ENCODE assay signal across 8 cellular contexts in genomic region chr1:244861683-244862082, GRCh38. TPM values are rescaled to one million over a fixed set of nuclear protein-coding genes. Genes with fewer than 3 reads are reported as not detected.
DNase-seq lines count a peak whose midpoint lies in the region; ATAC-seq and TF ChIP-seq lines count a peak whose summit lies in the region.

No MANE protein-coding gene starts in this region.

- peak overlapping the region; percentile 34 for H3K4me2 ChIP-seq in neuronal stem cell (ENCODE audit: insufficient read depth, low read length, poor library complexity, severe bottlenecking)

- TSS peak; percentile 30 for BruUV-seq in Caco-2 (replicated peaks; lab: Mats Ljungman, UMichigan)

- DNase-seq in Caco-2 (no peak), NT2/D1 (ENCODE audit: low read depth, low spot score) (no peak), neuronal stem cell (ENCODE audit: low spot score) (no peak), HT-29 (ENCODE audit: low spot score) (no peak), DMS79 treated with DMSO at 0.1 percent for 48 hours (lab: John Stamatoyannopoulos, UW) (no peak), SK-N-DZ (ENCODE audit: low spot score) (no peak)
- no peak for DNase-seq in effector memory CD8-positive, alpha-beta T cell
- no peak for DNase-seq in stimulated activated naive CD4-positive, alpha-beta T cell (lab: John Stamatoyannopoulos, UW)

- no peaks in the 10 kb centered on the region for H3K9me3 Mint-ChIP-seq in Caco-2 (ENCODE audit: unreplicated experiment)
- no peaks in the 10 kb centered on the region for H3K9me3 Mint-ChIP-seq in effector memory CD8-positive, alpha-beta T cell

- H2BK12ac ChIP-seq in neuronal stem cell (ENCODE audit: low read length), result no peak overlapping the region

- no peak overlapping the region for H4K8ac ChIP-seq in neuronal stem cell (ENCODE audit: low read depth, low read length)

- peak overlapping the region; percentile 94 for H3K4me3 Mint-ChIP-seq in Caco-2 (ENCODE audit: unreplicated experiment)
- H3K4me3 Mint-ChIP-seq in effector memory CD8-positive, alpha-beta T cell, result peak overlapping the region; percentile 90 to 97

- peaks cover 7% of the 10 kb centered on the region; the same call in 1 of the 2 replicates for H3K4me1 ChIP-seq in Caco-2
- peaks cover 3% of the 10 kb centered on the region for H3K4me1 ChIP-seq in NT2/D1 (ENCODE audit: insufficient read depth, insufficient read length)
- peaks cover 7 to 23% of the 10 kb centered on the region in 2 donors for H3K4me1 ChIP-seq in neuronal stem cell (ENCODE audit: control insufficient read depth in 2 of 2, insufficient read depth in 1 of 2, low read depth in 1 of 2, low read length in 2 of 2)

- CTCF ChIA-PET in Caco-2 (lab: Charles Lee), result interaction anchor here (0.5 to 1.1 kb wide), 3 partner anchors 109 to 298 kb away, joined by 3 to 5 read pairs (median 3); no protein-coding TSS in a partner anchor

- no peak overlapping the region for H3K27ac ChIP-seq in neuronal stem cell (replicated peaks; ENCODE audit: low read length)

- no peaks in the 10 kb centered on the region for H3K9me3 ChIP-seq in Caco-2
- H3K9me3 ChIP-seq in NT2/D1 (ENCODE audit: insufficient read depth, low read length), result no peaks in the 10 kb centered on the region
- peaks cover 0 to 2% of the 10 kb centered on the region in 2 donors for H3K9me3 ChIP-seq in neuronal stem cell (replicated peaks in 1 of 2; ENCODE audit: control insufficient read depth in 2 of 2, insufficient read depth in 1 of 2, low read depth in 1 of 2, low read length in 2 of 2)

- H3K4me1 Mint-ChIP-seq in Caco-2 (ENCODE audit: low read depth, unreplicated experiment), result peaks cover 13% of the 10 kb centered on the region
- H3K4me1 Mint-ChIP-seq in effector memory CD8-positive, alpha-beta T cell (ENCODE audit: low read depth in 2 of 2), result peaks cover 37 to 54% of the 10 kb centered on the region in 2 donors

- no peak overlapping the region for H3K18ac ChIP-seq in neuronal stem cell (ENCODE audit: low read length)

- H2BK120ac ChIP-seq in neuronal stem cell (ENCODE audit: low read depth, low read length), result no peak overlapping the region

- TF ChIP-seq CTCF in Caco-2 (IDR thresholded peaks at IDR 0.05; ENCODE audit: insufficient read depth in 1 of 2, low read depth in 1 of 2, low read length in 1 of 2, severe bottlenecking in 1 of 2, unreplicated experiment in 1 of 2), result no peak

- POLR2A ChIA-PET in Caco-2 (lab: Charles Lee), result interaction anchor here (0.9 to 1.2 kb wide), 3 partner anchors 26 to 184 kb away, joined by 4 to 12 read pairs (median 4); partner anchors contain the start of gene COX20

- no peak overlapping the region for H3K23ac ChIP-seq in neuronal stem cell (ENCODE audit: low read depth, low read length, poor library complexity)

- no peaks in the 10 kb centered on the region for H3K27me3 Mint-ChIP-seq in Caco-2 (ENCODE audit: insufficient read depth, unreplicated experiment)
- no peaks in the 10 kb centered on the region for H3K27me3 Mint-ChIP-seq in effector memory CD8-positive, alpha-beta T cell

- ATAC-seq in effector memory CD8-positive, alpha-beta T cell (replicated peaks), result no peak

- H3K4me3 ChIP-seq in Caco-2 (ENCODE audit: low read depth, low read length) (peak overlapping the region; percentile 69), NT2/D1 (ENCODE audit: insufficient read length, low read depth) (peak overlapping the region; percentile 76), neuronal stem cell (ENCODE audit: low read length in 2 of 2) (peak overlapping the region; percentile 72 to 99)

- no peaks in the 10 kb centered on the region for H3K27me3 ChIP-seq in Caco-2 (replicated peaks; ENCODE audit: control insufficient read depth, insufficient read depth, low read length)
- no peaks in the 10 kb centered on the region for H3K27me3 ChIP-seq in NT2/D1 (ENCODE audit: insufficient read depth, insufficient read length)
- H3K27me3 ChIP-seq in neuronal stem cell (ENCODE audit: control insufficient read depth in 3 of 3, insufficient read depth in 3 of 3, low read depth in 1 of 3, low read length in 3 of 3), result no peaks in the 10 kb centered on the region

- no peak overlapping the region for H2AK5ac ChIP-seq in neuronal stem cell (ENCODE audit: low read depth, low read length)

- H3K36me3 ChIP-seq in Caco-2 (ENCODE audit: control insufficient read depth, insufficient read depth, low read length), result peaks cover 5% of the 10 kb centered on the region
- H3K36me3 ChIP-seq in NT2/D1 (ENCODE audit: insufficient read depth, insufficient read length, low read length), result peaks cover 68% of the 10 kb centered on the region
- peaks cover 21 to 64% of the 10 kb centered on the region in 2 donors for H3K36me3 ChIP-seq in neuronal stem cell (replicated peaks in 1 of 2; ENCODE audit: control insufficient read depth in 2 of 2, insufficient read depth in 2 of 2, low read length in 2 of 2)

- intact Hi-C loops in Caco-2 (cut with micrococcal nuclease; ENCODE audit: unreplicated experiment), result loop anchor here (5.0 kb wide), 1 partner anchor 36 kb away; no protein-coding TSS in a partner anchor

- peak overlapping the region; percentile 83 for H3K27ac Mint-ChIP-seq in Caco-2 (ENCODE audit: unreplicated experiment)
- peak overlapping the region; percentile 98 to 100 for H3K27ac Mint-ChIP-seq in effector memory CD8-positive, alpha-beta T cell

- no peak overlapping the region for H2BK5ac ChIP-seq in neuronal stem cell (ENCODE audit: low read length)

- no CpG with 5 or more reads among the region's 2 CpGs for WGBS in neuronal stem cell (ENCODE audit: extremely low coverage in 2 of 2, insufficient read length in 2 of 2, insufficient replicate concordance in 1 of 2), 2 donors

- H3K4ac ChIP-seq in neuronal stem cell (ENCODE audit: low read length), result no peak overlapping the region

- no peak overlapping the region for H4K91ac ChIP-seq in neuronal stem cell (ENCODE audit: low read depth, low read length, poor library complexity)

- H2BK15ac ChIP-seq in neuronal stem cell (ENCODE audit: low read length), result no peak overlapping the region

- H3K14ac ChIP-seq in neuronal stem cell (ENCODE audit: low read length), result no peak overlapping the region

- peaks cover 81% of the 10 kb centered on the region for H3K36me3 Mint-ChIP-seq in Caco-2 (ENCODE audit: insufficient read depth, unreplicated experiment)
- peaks cover 89% of the 10 kb centered on the region for H3K36me3 Mint-ChIP-seq in effector memory CD8-positive, alpha-beta T cell (ENCODE audit: insufficient read depth)

- no peak overlapping the region for H2AFZ ChIP-seq in neuronal stem cell (ENCODE audit: low read length)

- H3K79me1 ChIP-seq in neuronal stem cell (ENCODE audit: low read depth, low read length), result peaks cover 5% of the 10 kb centered on the region

- H3K9ac ChIP-seq in NT2/D1 (ENCODE audit: insufficient read length, low read depth) (peak overlapping the region; percentile 78), neuronal stem cell (ENCODE audit: low read depth, low read length, poor library complexity) (no peak overlapping the region)

RNA-seq across cellular contexts. Expression of gene HNRNPU, which starts 2.7 kb away (rescaled TPM):
- total RNA-seq in Caco-2 (2022), result 478 and 482 TPM in 2 replicates
- 302 TPM for polyA plus RNA-seq in neuronal stem cell (2013, experiment 1 of 2)
- polyA plus RNA-seq in neuronal stem cell (2013, experiment 2 of 2), result 312 TPM
- 261 and 277 TPM in 2 replicates for total RNA-seq in HT-29 (2014; rRNA removed; shearing (Covaris generic))
- polyA plus RNA-seq in SK-N-DZ (2014; cell fraction: cytosol; rRNA removed), result 299 and 311 TPM in 2 replicates
- 303 and 475 TPM in 2 replicates for polyA plus RNA-seq in SK-N-DZ (2014; cell fraction: nucleus; rRNA removed)

RNA-seq across cellular contexts. Expression of gene COX20, which starts 26.2 kb away (rescaled TPM):
- total RNA-seq in Caco-2 (2022), result 68.0 and 79.3 TPM in 2 replicates
- 32.4 TPM for polyA plus RNA-seq in neuronal stem cell (2013, experiment 1 of 2)
- polyA plus RNA-seq in neuronal stem cell (2013, experiment 2 of 2), result 32.4 TPM
- 16.1 and 18.8 TPM in 2 replicates for total RNA-seq in HT-29 (2014; rRNA removed; shearing (Covaris generic))
- polyA plus RNA-seq in SK-N-DZ (2014; cell fraction: cytosol; rRNA removed), result 37.1 and 51.2 TPM in 2 replicates
- polyA plus RNA-seq in SK-N-DZ (2014; cell fraction: nucleus; rRNA removed), result 42.8 and 57.1 TPM in 2 replicates
